In the genomic region with DNA sequence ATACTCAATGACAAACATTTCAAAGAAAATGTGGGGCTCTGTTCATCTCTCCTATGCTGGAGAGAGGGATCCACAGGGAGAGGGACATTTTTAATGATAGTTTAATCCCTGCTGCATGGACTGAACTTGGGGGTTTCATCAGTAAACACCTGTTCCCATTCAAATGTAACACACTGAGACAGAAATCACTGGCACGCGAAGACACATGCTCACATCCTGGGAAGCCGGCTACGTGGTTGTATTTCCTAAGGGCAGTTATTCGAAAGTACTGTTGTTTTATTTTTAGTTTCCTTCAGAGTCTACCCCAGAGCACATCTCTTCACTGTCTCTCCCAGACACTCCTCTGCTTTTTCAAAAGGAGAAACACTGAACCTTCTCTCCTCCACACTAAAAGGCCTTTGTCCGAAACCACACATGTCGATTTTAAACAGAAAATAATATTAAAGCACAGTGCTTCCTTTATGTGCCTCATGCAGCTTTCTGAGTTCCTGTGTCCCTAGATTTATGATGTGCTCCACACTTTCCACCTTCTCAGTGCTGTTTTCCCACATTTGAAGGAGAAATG, we compare ENCODE assay signal across 1 cellular context.
TF ChIP-seq lines count a peak whose summit lies in the region.

No MANE protein-coding gene starts in this region.

TF ChIP-seq in GM23338, 12 proteins besides CTCF, POLR2A, EP300 and RAD21 (continued from another document):
- TF ChIP-seq, protein P1, sequence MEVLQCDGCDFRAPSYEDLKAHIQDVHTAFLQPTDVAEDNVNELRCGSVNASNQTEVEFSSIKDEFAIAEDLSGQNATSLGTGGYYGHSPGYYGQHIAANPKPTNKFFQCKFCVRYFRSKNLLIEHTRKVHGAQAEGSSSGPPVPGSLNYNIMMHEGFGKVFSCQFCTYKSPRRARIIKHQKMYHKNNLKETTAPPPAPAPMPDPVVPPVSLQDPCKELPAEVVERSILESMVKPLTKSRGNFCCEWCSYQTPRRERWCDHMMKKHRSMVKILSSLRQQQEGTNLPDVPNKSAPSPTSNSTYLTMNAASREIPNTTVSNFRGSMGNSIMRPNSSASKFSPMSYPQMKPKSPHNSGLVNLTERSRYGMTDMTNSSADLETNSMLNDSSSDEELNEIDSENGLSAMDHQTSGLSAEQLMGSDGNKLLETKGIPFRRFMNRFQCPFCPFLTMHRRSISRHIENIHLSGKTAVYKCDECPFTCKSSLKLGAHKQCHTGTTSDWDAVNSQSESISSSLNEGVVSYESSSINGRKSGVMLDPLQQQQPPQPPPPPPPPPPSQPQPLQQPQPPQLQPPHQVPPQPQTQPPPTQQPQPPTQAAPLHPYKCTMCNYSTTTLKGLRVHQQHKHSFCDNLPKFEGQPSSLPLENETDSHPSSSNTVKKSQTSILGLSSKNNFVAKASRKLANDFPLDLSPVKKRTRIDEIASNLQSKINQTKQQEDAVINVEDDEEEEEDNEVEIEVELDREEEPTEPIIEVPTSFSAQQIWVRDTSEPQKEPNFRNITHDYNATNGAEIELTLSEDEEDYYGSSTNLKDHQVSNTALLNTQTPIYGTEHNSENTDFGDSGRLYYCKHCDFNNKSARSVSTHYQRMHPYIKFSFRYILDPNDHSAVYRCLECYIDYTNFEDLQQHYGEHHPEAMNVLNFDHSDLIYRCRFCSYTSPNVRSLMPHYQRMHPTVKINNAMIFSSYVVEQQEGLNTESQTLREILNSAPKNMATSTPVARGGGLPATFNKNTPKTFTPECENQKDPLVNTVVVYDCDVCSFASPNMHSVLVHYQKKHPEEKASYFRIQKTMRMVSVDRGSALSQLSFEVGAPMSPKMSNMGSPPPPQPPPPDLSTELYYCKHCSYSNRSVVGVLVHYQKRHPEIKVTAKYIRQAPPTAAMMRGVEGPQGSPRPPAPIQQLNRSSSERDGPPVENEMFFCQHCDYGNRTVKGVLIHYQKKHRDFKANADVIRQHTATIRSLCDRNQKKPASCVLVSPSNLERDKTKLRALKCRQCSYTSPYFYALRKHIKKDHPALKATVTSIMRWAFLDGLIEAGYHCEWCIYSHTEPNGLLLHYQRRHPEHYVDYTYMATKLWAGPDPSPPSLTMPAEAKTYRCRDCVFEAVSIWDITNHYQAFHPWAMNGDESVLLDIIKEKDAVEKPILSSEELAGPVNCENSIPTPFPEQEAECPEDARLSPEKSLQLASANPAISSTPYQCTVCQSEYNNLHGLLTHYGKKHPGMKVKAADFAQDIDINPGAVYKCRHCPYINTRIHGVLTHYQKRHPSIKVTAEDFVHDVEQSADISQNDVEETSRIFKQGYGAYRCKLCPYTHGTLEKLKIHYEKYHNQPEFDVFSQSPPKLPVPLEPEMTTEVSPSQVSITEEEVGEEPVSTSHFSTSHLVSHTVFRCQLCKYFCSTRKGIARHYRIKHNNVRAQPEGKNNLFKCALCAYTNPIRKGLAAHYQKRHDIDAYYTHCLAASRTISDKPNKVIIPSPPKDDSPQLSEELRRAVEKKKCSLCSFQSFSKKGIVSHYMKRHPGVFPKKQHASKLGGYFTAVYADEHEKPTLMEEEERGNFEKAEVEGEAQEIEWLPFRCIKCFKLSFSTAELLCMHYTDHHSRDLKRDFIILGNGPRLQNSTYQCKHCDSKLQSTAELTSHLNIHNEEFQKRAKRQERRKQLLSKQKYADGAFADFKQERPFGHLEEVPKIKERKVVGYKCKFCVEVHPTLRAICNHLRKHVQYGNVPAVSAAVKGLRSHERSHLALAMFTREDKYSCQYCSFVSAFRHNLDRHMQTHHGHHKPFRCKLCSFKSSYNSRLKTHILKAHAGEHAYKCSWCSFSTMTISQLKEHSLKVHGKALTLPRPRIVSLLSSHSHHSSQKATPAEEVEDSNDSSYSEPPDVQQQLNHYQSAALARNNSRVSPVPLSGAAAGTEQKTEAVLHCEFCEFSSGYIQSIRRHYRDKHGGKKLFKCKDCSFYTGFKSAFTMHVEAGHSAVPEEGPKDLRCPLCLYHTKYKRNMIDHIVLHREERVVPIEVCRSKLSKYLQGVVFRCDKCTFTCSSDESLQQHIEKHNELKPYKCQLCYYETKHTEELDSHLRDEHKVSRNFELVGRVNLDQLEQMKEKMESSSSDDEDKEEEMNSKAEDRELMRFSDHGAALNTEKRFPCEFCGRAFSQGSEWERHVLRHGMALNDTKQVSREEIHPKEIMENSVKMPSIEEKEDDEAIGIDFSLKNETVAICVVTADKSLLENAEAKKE (CRISPR knock-in tag; IDR thresholded peaks at IDR 0.05): no peak
- TF ChIP-seq CREB1 (CRISPR knock-in tag; IDR thresholded peaks at IDR 0.05; ENCODE audit: low read depth) (no peak), POLR2AphosphoS5 (IDR thresholded peaks at IDR 0.05; ENCODE audit: low read depth) (no peak), ZNF331 (CRISPR knock-in tag; IDR thresholded peaks at IDR 0.05; ENCODE audit: low read depth) (no peak), JUNB (IDR thresholded peaks at IDR 0.05; ENCODE audit: unreplicated experiment) (no peak), NANOG (IDR thresholded peaks at IDR 0.05; ENCODE audit: borderline replicate concordance) (no peak), ETS1 (IDR thresholded peaks at IDR 0.05) (no peak), EZH2 (IDR thresholded peaks at IDR 0.05; ENCODE audit: low read depth, unreplicated experiment) (no peak), ZNF114 (CRISPR knock-in tag; IDR thresholded peaks at IDR 0.05) (no peak), REST (IDR thresholded peaks at IDR 0.05; ENCODE audit: unreplicated experiment) (no peak)
